ENCODE assay signal across 26 cellular contexts in the genomic region with DNA sequence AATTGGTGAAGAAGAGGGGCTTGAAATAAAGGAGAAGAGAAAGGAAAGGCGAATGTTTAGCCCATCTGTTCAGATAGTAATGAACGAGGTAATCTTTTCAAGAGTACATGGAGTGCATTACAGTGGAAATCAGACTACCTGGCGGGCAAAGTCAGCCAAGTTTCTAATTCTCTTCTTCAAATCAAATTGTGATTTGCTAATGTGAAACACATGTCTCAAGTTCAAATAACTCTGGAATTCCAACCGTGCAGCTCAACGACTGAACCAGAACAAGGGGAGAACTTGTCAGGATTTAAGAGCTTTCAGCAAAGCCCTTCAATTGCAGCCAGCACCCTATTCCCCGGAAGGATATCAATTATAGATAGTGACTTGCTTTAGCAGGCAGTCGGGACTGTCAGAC.
DNase-seq lines count a peak whose midpoint lies in the region; ATAC-seq and TF ChIP-seq lines count a peak whose summit lies in the region.
"Had no signal": no experiment of that assay in that cellular context is flagged by ENCODE, and none has a peak within 500 bp of the region (broad histone marks: within the 10 kb centered on the region; RNA-seq: fewer than 3 reads in every experiment).

No MANE protein-coding gene starts in this region.

- peaks cover 35% of the 10 kb centered on the region for H3K4me1 ChIP-seq in cardiac muscle cell (ENCODE audit: low read depth)

- peak overlapping the region; percentile 23 for H3K27ac ChIP-seq in cardiac muscle cell
- H3K27ac ChIP-seq: 22Rv1, BLaER1, HL-60, KMS-11 had no signal

- ATAC-seq in Right ventricle myocardium inferior (no peak), HG02642 (IDR thresholded peaks at IDR 0.05; ENCODE audit: poor library complexity, unreplicated experiment) (no peak)
- ATAC-seq in activated T-cell treated with anti-CD3 and anti-CD28 coated beads, Interleukin-2, amount 50 U/mL, for 72 hours (replicated peaks in 1 of 2): no peak
- ATAC-seq: HCT116 had no signal

- DNase-seq in cardiac muscle cell (ENCODE audit: low read depth in 1 of 2, low spot score in 1 of 2) (peak in 1 of 2 donors; percentile 77), Right ventricle myocardium inferior (ENCODE audit: missing footprints) (no peak), fibroblast of mammary gland (ENCODE audit: low read depth) (peak; percentile 4)
- no peak for DNase-seq in activated T-cell treated with anti-CD3 and anti-CD28 coated beads, Interleukin-2, amount 50 U/mL, for 72 hours
- no peak for DNase-seq in activated CD4-positive, alpha-beta memory T cell treated with anti-CD3 and anti-CD28 coated beads, Interleukin-2, amount 10 ng/mL, durations not matched to agents 7 days and 5 days
- no peak for DNase-seq in activated naive CD4-positive, alpha-beta T cell (lab: John Stamatoyannopoulos, UW)
- DNase-seq: ACHN; CD4-positive, CD25-positive, alpha-beta regulatory T cell; DMS153; DND-41; MM.1S; NCI-H2029; NCI-H446 treated with DMSO at 0.1 percent for 48 hours; NCI-H526; NCI-H82; NK-92 treated with Interleukin-12 subunit alpha and Interleukin-12 subunit beta, amount 100 ng/mL, for 24 hours; RPMI8226; SHP77 had no signal

- H3K36me3 ChIP-seq in cardiac muscle cell: peaks cover 4% of the 10 kb centered on the region

- no peaks in the 10 kb centered on the region for H3K27me3 ChIP-seq in cardiac muscle cell
- H3K27me3 ChIP-seq: BLaER1 had no signal

- H3K27ac Mint-ChIP-seq in nephron: peak overlapping the region; percentile 27 to 77 (median 39)
- H3K27ac Mint-ChIP-seq in activated T-cell treated with anti-CD3 and anti-CD28 coated beads, Interleukin-2, amount 50 U/mL, for 72 hours: no peak overlapping the region
- H3K27ac Mint-ChIP-seq in activated CD4-positive, alpha-beta memory T cell treated with anti-CD3 and anti-CD28 coated beads, Interleukin-2, amount 10 ng/mL, durations not matched to agents 7 days and 5 days: no peak overlapping the region
- H3K27ac Mint-ChIP-seq: CD4-positive, CD25-positive, alpha-beta regulatory T cell; IgD-negative memory B cell had no signal

- POLR2A ChIA-PET in activated CD4-positive, alpha-beta memory T cell treated with anti-CD3 and anti-CD28 coated beads, Interleukin-2, amount 10 ng/mL, durations not matched to agents 7 days and 5 days (lab: Charles Lee): no interaction called here

- H3K4me1 Mint-ChIP-seq in nephron: peaks cover 66% of the 10 kb centered on the region
- H3K4me1 Mint-ChIP-seq in activated T-cell treated with anti-CD3 and anti-CD28 coated beads, Interleukin-2, amount 50 U/mL, for 72 hours (ENCODE audit: low read depth): no peaks in the 10 kb centered on the region
- no peaks in the 10 kb centered on the region for H3K4me1 Mint-ChIP-seq in activated CD4-positive, alpha-beta memory T cell treated with anti-CD3 and anti-CD28 coated beads, Interleukin-2, amount 10 ng/mL, durations not matched to agents 7 days and 5 days
- H3K4me1 Mint-ChIP-seq: CD4-positive, CD25-positive, alpha-beta regulatory T cell had no signal

- H3K36me3 Mint-ChIP-seq in nephron (ENCODE audit: low read depth): peaks cover 65% of the 10 kb centered on the region
- no peaks in the 10 kb centered on the region for H3K36me3 Mint-ChIP-seq in activated T-cell treated with anti-CD3 and anti-CD28 coated beads, Interleukin-2, amount 50 U/mL, for 72 hours (ENCODE audit: insufficient read depth in 2 of 2)
- H3K36me3 Mint-ChIP-seq in activated CD4-positive, alpha-beta memory T cell treated with anti-CD3 and anti-CD28 coated beads, Interleukin-2, amount 10 ng/mL, durations not matched to agents 7 days and 5 days (ENCODE audit: low read depth): no peaks in the 10 kb centered on the region
- H3K36me3 Mint-ChIP-seq: CD4-positive, CD25-positive, alpha-beta regulatory T cell had no signal

- H3K4me3 Mint-ChIP-seq in nephron: peak overlapping the region in 1 of 3 experiments; percentile 5
- H3K4me3 Mint-ChIP-seq in activated T-cell treated with anti-CD3 and anti-CD28 coated beads, Interleukin-2, amount 50 U/mL, for 72 hours: no peak overlapping the region
- no peak overlapping the region for H3K4me3 Mint-ChIP-seq in activated CD4-positive, alpha-beta memory T cell treated with anti-CD3 and anti-CD28 coated beads, Interleukin-2, amount 10 ng/mL, durations not matched to agents 7 days and 5 days
- H3K4me3 Mint-ChIP-seq: CD4-positive, CD25-positive, alpha-beta regulatory T cell; IgD-negative memory B cell had no signal

- no peak overlapping the region for H3K4me3 ChIP-seq in cardiac muscle cell
- no peak overlapping the region for H3K4me3 ChIP-seq in fibroblast of mammary gland (ENCODE audit: control insufficient read depth, low read depth, low read length)
- H3K4me3 ChIP-seq: BLaER1 had no signal

- intact Hi-C loops in Right ventricle myocardium inferior (cut with DNase I): no loop called here

- CTCF ChIA-PET in activated CD4-positive, alpha-beta memory T cell treated with anti-CD3 and anti-CD28 coated beads, Interleukin-2, amount 10 ng/mL, durations not matched to agents 7 days and 5 days (lab: Charles Lee): no interaction called here

- no peaks in the 10 kb centered on the region for H3K27me3 Mint-ChIP-seq in nephron (ENCODE audit: low read depth)
- peaks cover 9% of the 10 kb centered on the region for H3K27me3 Mint-ChIP-seq in activated T-cell treated with anti-CD3 and anti-CD28 coated beads, Interleukin-2, amount 50 U/mL, for 72 hours (ENCODE audit: low read depth)
- H3K27me3 Mint-ChIP-seq in activated CD4-positive, alpha-beta memory T cell treated with anti-CD3 and anti-CD28 coated beads, Interleukin-2, amount 10 ng/mL, durations not matched to agents 7 days and 5 days: no peaks in the 10 kb centered on the region

- no peaks in the 10 kb centered on the region for H3K9me3 ChIP-seq in cardiac muscle cell (ENCODE audit: low read depth)
- H3K9me3 ChIP-seq: BLaER1 had no signal

- H3K9me3 Mint-ChIP-seq in nephron: peaks cover 8% of the 10 kb centered on the region
- H3K9me3 Mint-ChIP-seq in activated T-cell treated with anti-CD3 and anti-CD28 coated beads, Interleukin-2, amount 50 U/mL, for 72 hours: peaks cover 0 to 3% of the 10 kb centered on the region in 2 donors
- H3K9me3 Mint-ChIP-seq in activated CD4-positive, alpha-beta memory T cell treated with anti-CD3 and anti-CD28 coated beads, Interleukin-2, amount 10 ng/mL, durations not matched to agents 7 days and 5 days: peaks cover 2% of the 10 kb centered on the region

- TF ChIP-seq CTCF in cardiac muscle cell (IDR thresholded peaks at IDR 0.05; ENCODE audit: low read depth, low read length) (no peak), fibroblast of mammary gland (conservative IDR thresholded peaks at IDR 0.05; ENCODE audit: control insufficient read depth, insufficient read depth, low read depth, low read length) (no peak), nephron (IDR thresholded peaks at IDR 0.05; ENCODE audit: unreplicated experiment in 3 of 3) (no peak)

Comparison
In these comparisons a context has a peak if more than half of its experiments do, and no peak if none do; other contexts are left out.
1. H3K27ac Mint-ChIP-seq: peak in nephron (3 of 3); none in activated T-cell treated with anti-CD3 and anti-CD28 coated beads, Interleukin-2, amount 50 U/mL, for 72 hours (single experiment) and activated CD4-positive, alpha-beta memory T cell treated with anti-CD3 and anti-CD28 coated beads, Interleukin-2, amount 10 ng/mL, durations not matched to agents 7 days and 5 days (single experiment).